ENCODE assay signal across 1 cellular context in the genomic region with DNA sequence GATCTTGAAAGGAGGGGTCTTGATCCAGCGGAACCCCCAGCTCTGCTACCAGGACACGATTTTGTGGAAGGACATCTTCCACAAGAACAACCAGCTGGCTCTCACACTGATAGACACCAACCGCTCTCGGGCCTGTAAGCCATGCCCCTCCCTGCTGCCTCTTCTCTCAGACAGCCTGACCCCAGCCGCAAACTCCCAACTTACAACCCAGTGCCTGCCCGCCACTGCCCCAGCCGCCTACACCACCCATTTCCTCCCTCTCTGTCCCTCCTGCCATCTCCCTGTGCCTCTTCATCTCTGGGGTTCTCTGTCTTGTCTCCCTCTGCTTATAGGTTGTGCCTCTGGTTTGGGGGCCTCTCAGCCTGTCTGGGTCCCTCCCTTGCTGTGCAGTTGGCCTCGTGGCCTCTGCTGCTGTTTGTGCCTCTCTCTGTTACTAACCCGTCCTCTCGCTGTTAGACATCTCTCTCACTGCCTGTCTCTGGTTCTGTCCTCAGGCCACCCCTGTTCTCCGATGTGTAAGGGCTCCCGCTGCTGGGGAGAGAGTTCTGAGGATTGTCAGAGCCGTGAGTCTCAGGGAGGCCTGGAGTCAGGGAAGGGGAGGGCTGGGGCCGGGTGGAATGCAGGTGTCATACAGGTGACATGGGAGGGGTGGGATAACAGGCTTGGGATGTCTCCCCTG.
TF ChIP-seq lines count a peak whose summit lies in the region.

No MANE protein-coding gene starts in this region.

TF ChIP-seq in K562, 482 proteins besides CTCF, POLR2A, EP300 and RAD21:
- TF ChIP-seq ZNF41 (CRISPR knock-in tag; conservative IDR thresholded peaks at IDR 0.05) (no peak), FIP1L1 (IDR thresholded peaks at IDR 0.05; ENCODE audit: low read depth, low read length, poor library complexity, severe bottlenecking) (no peak), GTF2F1 (IDR thresholded peaks at IDR 0.05; ENCODE audit: low read depth, low read length) (no peak), ZNF263 (CRISPR knock-in tag; IDR thresholded peaks at IDR 0.05; ENCODE audit: borderline replicate concordance) (no peak), SMAD1 (IDR thresholded peaks at IDR 0.05; ENCODE audit: low read depth, low read length, partially characterized antibody) (no peak), JUN (IDR thresholded peaks at IDR 0.05; ENCODE audit: borderline replicate concordance, low read depth, low read length) (no peak), JUN (CRISPR knock-in tag; IDR thresholded peaks at IDR 0.05; ENCODE audit: borderline replicate concordance) (no peak), KDM5B (IDR thresholded peaks at IDR 0.05; ENCODE audit: insufficient replicate concordance, low read depth, low read length) (no peak), TAL1 (IDR thresholded peaks at IDR 0.05) (no peak), PYGO2 (tag; IDR thresholded peaks at IDR 0.05) (no peak), ILF3 (IDR thresholded peaks at IDR 0.05; ENCODE audit: borderline replicate concordance) (no peak)
- TF ChIP-seq, protein P1, sequence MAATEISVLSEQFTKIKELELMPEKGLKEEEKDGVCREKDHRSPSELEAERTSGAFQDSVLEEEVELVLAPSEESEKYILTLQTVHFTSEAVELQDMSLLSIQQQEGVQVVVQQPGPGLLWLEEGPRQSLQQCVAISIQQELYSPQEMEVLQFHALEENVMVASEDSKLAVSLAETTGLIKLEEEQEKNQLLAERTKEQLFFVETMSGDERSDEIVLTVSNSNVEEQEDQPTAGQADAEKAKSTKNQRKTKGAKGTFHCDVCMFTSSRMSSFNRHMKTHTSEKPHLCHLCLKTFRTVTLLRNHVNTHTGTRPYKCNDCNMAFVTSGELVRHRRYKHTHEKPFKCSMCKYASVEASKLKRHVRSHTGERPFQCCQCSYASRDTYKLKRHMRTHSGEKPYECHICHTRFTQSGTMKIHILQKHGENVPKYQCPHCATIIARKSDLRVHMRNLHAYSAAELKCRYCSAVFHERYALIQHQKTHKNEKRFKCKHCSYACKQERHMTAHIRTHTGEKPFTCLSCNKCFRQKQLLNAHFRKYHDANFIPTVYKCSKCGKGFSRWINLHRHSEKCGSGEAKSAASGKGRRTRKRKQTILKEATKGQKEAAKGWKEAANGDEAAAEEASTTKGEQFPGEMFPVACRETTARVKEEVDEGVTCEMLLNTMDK (IDR thresholded peaks at IDR 0.05; ENCODE audit: borderline replicate concordance, insufficient read depth, low read depth, low read length, poor library complexity, severe bottlenecking), result no peak
- TF ChIP-seq, protein P2, sequence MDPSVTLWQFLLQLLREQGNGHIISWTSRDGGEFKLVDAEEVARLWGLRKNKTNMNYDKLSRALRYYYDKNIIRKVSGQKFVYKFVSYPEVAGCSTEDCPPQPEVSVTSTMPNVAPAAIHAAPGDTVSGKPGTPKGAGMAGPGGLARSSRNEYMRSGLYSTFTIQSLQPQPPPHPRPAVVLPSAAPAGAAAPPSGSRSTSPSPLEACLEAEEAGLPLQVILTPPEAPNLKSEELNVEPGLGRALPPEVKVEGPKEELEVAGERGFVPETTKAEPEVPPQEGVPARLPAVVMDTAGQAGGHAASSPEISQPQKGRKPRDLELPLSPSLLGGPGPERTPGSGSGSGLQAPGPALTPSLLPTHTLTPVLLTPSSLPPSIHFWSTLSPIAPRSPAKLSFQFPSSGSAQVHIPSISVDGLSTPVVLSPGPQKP (CRISPR knock-in tag; IDR thresholded peaks at IDR 0.05), result no peak
- TF ChIP-seq, protein P3, sequence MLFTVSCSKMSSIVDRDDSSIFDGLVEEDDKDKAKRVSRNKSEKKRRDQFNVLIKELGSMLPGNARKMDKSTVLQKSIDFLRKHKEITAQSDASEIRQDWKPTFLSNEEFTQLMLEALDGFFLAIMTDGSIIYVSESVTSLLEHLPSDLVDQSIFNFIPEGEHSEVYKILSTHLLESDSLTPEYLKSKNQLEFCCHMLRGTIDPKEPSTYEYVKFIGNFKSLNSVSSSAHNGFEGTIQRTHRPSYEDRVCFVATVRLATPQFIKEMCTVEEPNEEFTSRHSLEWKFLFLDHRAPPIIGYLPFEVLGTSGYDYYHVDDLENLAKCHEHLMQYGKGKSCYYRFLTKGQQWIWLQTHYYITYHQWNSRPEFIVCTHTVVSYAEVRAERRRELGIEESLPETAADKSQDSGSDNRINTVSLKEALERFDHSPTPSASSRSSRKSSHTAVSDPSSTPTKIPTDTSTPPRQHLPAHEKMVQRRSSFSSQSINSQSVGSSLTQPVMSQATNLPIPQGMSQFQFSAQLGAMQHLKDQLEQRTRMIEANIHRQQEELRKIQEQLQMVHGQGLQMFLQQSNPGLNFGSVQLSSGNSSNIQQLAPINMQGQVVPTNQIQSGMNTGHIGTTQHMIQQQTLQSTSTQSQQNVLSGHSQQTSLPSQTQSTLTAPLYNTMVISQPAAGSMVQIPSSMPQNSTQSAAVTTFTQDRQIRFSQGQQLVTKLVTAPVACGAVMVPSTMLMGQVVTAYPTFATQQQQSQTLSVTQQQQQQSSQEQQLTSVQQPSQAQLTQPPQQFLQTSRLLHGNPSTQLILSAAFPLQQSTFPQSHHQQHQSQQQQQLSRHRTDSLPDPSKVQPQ (CRISPR knock-in tag; IDR thresholded peaks at IDR 0.05; ENCODE audit: borderline replicate concordance), result no peak
- TF ChIP-seq, protein P4, sequence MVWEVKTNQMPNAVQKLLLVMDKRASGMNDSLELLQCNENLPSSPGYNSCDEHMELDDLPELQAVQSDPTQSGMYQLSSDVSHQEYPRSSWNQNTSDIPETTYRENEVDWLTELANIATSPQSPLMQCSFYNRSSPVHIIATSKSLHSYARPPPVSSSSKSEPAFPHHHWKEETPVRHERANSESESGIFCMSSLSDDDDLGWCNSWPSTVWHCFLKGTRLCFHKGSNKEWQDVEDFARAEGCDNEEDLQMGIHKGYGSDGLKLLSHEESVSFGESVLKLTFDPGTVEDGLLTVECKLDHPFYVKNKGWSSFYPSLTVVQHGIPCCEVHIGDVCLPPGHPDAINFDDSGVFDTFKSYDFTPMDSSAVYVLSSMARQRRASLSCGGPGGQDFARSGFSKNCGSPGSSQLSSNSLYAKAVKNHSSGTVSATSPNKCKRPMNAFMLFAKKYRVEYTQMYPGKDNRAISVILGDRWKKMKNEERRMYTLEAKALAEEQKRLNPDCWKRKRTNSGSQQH (CRISPR knock-in tag; IDR thresholded peaks at IDR 0.05), result no peak
- TF ChIP-seq, protein P5, sequence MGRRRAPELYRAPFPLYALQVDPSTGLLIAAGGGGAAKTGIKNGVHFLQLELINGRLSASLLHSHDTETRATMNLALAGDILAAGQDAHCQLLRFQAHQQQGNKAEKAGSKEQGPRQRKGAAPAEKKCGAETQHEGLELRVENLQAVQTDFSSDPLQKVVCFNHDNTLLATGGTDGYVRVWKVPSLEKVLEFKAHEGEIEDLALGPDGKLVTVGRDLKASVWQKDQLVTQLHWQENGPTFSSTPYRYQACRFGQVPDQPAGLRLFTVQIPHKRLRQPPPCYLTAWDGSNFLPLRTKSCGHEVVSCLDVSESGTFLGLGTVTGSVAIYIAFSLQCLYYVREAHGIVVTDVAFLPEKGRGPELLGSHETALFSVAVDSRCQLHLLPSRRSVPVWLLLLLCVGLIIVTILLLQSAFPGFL (CRISPR knock-in tag; IDR thresholded peaks at IDR 0.05), result no peak
- TF ChIP-seq, protein P6, sequence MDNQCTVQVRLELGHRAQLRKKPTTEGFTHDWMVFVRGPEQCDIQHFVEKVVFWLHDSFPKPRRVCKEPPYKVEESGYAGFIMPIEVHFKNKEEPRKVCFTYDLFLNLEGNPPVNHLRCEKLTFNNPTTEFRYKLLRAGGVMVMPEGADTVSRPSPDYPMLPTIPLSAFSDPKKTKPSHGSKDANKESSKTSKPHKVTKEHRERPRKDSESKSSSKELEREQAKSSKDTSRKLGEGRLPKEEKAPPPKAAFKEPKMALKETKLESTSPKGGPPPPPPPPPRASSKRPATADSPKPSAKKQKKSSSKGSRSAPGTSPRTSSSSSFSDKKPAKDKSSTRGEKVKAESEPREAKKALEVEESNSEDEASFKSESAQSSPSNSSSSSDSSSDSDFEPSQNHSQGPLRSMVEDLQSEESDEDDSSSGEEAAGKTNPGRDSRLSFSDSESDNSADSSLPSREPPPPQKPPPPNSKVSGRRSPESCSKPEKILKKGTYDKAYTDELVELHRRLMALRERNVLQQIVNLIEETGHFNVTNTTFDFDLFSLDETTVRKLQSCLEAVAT (IDR thresholded peaks at IDR 0.05), result no peak
- TF ChIP-seq, protein P7, sequence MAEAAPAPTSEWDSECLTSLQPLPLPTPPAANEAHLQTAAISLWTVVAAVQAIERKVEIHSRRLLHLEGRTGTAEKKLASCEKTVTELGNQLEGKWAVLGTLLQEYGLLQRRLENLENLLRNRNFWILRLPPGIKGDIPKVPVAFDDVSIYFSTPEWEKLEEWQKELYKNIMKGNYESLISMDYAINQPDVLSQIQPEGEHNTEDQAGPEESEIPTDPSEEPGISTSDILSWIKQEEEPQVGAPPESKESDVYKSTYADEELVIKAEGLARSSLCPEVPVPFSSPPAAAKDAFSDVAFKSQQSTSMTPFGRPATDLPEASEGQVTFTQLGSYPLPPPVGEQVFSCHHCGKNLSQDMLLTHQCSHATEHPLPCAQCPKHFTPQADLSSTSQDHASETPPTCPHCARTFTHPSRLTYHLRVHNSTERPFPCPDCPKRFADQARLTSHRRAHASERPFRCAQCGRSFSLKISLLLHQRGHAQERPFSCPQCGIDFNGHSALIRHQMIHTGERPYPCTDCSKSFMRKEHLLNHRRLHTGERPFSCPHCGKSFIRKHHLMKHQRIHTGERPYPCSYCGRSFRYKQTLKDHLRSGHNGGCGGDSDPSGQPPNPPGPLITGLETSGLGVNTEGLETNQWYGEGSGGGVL (CRISPR knock-in tag; IDR thresholded peaks at IDR 0.05), result no peak
